Comparison of ENCODE assay signal across 12 cellular contexts in the genomic region with DNA sequence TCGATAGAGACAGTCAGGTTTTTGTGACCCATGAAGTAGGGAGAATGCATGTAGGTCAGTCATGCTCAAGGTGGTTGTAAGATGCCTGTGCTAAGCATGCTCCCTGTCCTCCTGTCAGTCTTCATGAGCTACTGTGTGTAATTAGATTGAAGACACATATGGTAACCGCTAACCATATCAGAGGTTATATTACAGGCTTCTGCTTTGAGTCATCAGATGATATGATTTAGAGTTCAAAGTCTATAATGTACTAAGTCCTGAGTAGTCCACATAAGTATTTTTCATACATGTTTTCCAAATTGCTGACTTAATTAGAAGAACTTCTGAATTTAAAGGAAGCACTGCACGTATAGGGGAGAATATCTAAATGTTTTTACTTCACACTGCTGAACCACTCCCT. TPM values are rescaled to one million over a fixed set of nuclear protein-coding genes. Genes with fewer than 3 reads are reported as not detected.
DNase-seq lines count a peak whose midpoint lies in the region; ATAC-seq, FAIRE-seq and TF ChIP-seq lines count a peak whose summit lies in the region.
"Not testable (repeated sequence)": the region's sequence is repeated elsewhere in the genome, so short reads cannot be mapped to it uniquely, and the experiment has no call there.
"Had no signal": no experiment of that assay in that cellular context is flagged by ENCODE, and none has a peak within 500 bp of the region (broad histone marks: within the 10 kb centered on the region; RNA-seq: fewer than 3 reads in every experiment).

No MANE protein-coding gene starts in this region.

- H3K36me3 ChIP-seq in mucosa of descending colon (ENCODE audit: low read depth); small intestine (ENCODE audit: control insufficient read depth in 2 of 2, insufficient read depth in 2 of 2, low read length in 2 of 2): not testable (repeated sequence)

- 14 to 62% (median 39%) methylated on average over 3 of the region's 3 CpGs for WGBS in small intestine, 3 donors

- H3K27ac ChIP-seq in small intestine (ENCODE audit: low read depth in 1 of 2, low read length in 1 of 2): not testable (repeated sequence)

- not testable (repeated sequence) for H3K9me3 ChIP-seq in mucosa of descending colon; small intestine (ENCODE audit: control insufficient read depth, low read depth)

- FAIRE-seq in RCC 7860 (lab: Jason Lieb, UNC): peak; percentile 40
- peak; percentile 87 for FAIRE-seq in colon (lab: Jason Lieb, UNC)
- peak; percentile 92 for FAIRE-seq in small intestine (lab: Jason Lieb, UNC)

- H3K4me1 ChIP-seq in mucosa of descending colon (ENCODE audit: low read depth); small intestine (ENCODE audit: control insufficient read depth in 2 of 2, insufficient read depth in 1 of 2, low read depth in 1 of 2, low read length in 1 of 2): not testable (repeated sequence)

- not testable (repeated sequence) for TF ChIP-seq CTCF in mucosa of descending colon (IDR thresholded peaks at IDR 0.05)

- not testable (repeated sequence) for H3K4me3 ChIP-seq in mucosa of descending colon; small intestine (ENCODE audit: low read depth in 1 of 2, low read length in 2 of 2)

- intact Hi-C loops in mucosa of descending colon (cut with DNase I, micrococcal nuclease): not testable (repeated sequence)

- H3K27me3 ChIP-seq in small intestine (ENCODE audit: control insufficient read depth in 2 of 2, insufficient read depth in 2 of 2, low read length in 2 of 2): not testable (repeated sequence)

- peak; percentile 60 for ATAC-seq in mucosa of descending colon

- not testable (repeated sequence) for DNase-seq in RCC 7860 (ENCODE audit: low spot score); mucosa of descending colon
- DNase-seq in SK-N-DZ (ENCODE audit: low spot score) (peak; percentile 5), small intestine (peak; percentile 54)

RNA-seq across cellular contexts. Expression of gene XAGE1B, which starts 31.9 kb away (rescaled TPM):
- polyA plus RNA-seq in SK-N-DZ (2014; cell fraction: cytosol; rRNA removed): 1.8 and 2.3 TPM in 2 replicates
- polyA plus RNA-seq in SK-N-DZ (2014; cell fraction: nucleus; rRNA removed): 1.1 TPM in 1 of 2 replicates, not detected in the other
- not detected for total RNA-seq in mucosa of descending colon
- not detected for polyA plus RNA-seq in small intestine
- total RNA-seq: CD4-positive, alpha-beta memory T cell; CD4-positive, CD25-positive, alpha-beta regulatory T cell; CD8-positive, alpha-beta memory T cell; G401; GM12878 had no signal
- polyA plus RNA-seq: AG04450; CD14-positive monocyte; CD4-positive, alpha-beta memory T cell; CD4-positive, CD25-positive, alpha-beta regulatory T cell; CD8-positive, alpha-beta memory T cell; GM12878 had no signal

RNA-seq across cellular contexts. Expression of gene XAGE1A, which starts 53.2 kb away (rescaled TPM):
- polyA plus RNA-seq in SK-N-DZ (2014; cell fraction: cytosol; rRNA removed): 1.8 and 2.3 TPM in 2 replicates
- polyA plus RNA-seq in SK-N-DZ (2014; cell fraction: nucleus; rRNA removed): 1.1 TPM in 1 of 2 replicates, not detected in the other
- not detected for total RNA-seq in mucosa of descending colon
- polyA plus RNA-seq in small intestine: not detected
- total RNA-seq: CD4-positive, alpha-beta memory T cell; CD4-positive, CD25-positive, alpha-beta regulatory T cell; CD8-positive, alpha-beta memory T cell; G401; GM12878 had no signal
- polyA plus RNA-seq: AG04450; CD14-positive monocyte; CD4-positive, alpha-beta memory T cell; CD4-positive, CD25-positive, alpha-beta regulatory T cell; CD8-positive, alpha-beta memory T cell; GM12878 had no signal
